Comparison of ENCODE assay signal across 1 cellular context in the genomic region with DNA sequence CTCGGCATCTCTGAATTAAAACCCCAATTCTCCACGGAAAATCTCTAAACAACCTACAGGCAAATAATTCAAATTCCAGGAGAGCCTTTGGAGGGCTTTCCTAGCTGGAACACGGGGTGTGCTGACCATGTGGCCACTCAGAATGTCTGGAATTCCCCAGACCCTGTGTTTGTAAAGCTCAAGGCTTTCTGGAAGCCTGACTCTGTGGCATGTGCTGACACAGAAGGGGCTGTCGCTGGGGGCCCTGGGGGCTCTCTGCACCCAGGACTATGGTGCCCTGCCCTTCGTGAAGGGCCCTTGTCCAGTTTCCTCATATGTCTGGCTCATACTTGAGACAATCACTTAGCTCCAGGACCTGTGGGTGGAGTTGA.
TF ChIP-seq lines count a peak whose summit lies in the region.

No MANE protein-coding gene starts in this region.

TF ChIP-seq in HepG2, 621 proteins besides CTCF, POLR2A, EP300 and RAD21 (continued from another document):
- TF ChIP-seq NFIC (IDR thresholded peaks at IDR 0.05; ENCODE audit: low read length) (no peak), TEAD3 (CRISPR knock-in tag; optimal IDR thresholded peaks at IDR 0.05; ENCODE audit: borderline replicate concordance) (peak; percentile 80), ZNF567 (CRISPR knock-in tag; IDR thresholded peaks at IDR 0.05; ENCODE audit: borderline replicate concordance) (no peak), AKAP8 (CRISPR knock-in tag; IDR thresholded peaks at IDR 0.05) (no peak), ZNF7 (CRISPR knock-in tag; IDR thresholded peaks at IDR 0.05) (no peak)
- TF ChIP-seq, protein P1, sequence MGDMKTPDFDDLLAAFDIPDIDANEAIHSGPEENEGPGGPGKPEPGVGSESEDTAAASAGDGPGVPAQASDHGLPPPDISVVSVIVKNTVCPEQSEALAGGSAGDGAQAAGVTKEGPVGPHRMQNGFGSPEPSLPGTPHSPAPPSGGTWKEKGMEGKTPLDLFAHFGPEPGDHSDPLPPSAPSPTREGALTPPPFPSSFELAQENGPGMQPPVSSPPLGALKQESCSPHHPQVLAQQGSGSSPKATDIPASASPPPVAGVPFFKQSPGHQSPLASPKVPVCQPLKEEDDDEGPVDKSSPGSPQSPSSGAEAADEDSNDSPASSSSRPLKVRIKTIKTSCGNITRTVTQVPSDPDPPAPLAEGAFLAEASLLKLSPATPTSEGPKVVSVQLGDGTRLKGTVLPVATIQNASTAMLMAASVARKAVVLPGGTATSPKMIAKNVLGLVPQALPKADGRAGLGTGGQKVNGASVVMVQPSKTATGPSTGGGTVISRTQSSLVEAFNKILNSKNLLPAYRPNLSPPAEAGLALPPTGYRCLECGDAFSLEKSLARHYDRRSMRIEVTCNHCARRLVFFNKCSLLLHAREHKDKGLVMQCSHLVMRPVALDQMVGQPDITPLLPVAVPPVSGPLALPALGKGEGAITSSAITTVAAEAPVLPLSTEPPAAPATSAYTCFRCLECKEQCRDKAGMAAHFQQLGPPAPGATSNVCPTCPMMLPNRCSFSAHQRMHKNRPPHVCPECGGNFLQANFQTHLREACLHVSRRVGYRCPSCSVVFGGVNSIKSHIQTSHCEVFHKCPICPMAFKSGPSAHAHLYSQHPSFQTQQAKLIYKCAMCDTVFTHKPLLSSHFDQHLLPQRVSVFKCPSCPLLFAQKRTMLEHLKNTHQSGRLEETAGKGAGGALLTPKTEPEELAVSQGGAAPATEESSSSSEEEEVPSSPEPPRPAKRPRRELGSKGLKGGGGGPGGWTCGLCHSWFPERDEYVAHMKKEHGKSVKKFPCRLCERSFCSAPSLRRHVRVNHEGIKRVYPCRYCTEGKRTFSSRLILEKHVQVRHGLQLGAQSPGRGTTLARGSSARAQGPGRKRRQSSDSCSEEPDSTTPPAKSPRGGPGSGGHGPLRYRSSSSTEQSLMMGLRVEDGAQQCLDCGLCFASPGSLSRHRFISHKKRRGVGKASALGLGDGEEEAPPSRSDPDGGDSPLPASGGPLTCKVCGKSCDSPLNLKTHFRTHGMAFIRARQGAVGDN (CRISPR knock-in tag; IDR thresholded peaks at IDR 0.05): peak; percentile 53
- TF ChIP-seq, protein P2, sequence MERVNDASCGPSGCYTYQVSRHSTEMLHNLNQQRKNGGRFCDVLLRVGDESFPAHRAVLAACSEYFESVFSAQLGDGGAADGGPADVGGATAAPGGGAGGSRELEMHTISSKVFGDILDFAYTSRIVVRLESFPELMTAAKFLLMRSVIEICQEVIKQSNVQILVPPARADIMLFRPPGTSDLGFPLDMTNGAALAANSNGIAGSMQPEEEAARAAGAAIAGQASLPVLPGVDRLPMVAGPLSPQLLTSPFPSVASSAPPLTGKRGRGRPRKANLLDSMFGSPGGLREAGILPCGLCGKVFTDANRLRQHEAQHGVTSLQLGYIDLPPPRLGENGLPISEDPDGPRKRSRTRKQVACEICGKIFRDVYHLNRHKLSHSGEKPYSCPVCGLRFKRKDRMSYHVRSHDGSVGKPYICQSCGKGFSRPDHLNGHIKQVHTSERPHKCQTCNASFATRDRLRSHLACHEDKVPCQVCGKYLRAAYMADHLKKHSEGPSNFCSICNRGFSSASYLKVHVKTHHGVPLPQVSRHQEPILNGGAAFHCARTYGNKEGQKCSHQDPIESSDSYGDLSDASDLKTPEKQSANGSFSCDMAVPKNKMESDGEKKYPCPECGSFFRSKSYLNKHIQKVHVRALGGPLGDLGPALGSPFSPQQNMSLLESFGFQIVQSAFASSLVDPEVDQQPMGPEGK (CRISPR knock-in tag; IDR thresholded peaks at IDR 0.05): peak; percentile 68
